In the genomic region with DNA sequence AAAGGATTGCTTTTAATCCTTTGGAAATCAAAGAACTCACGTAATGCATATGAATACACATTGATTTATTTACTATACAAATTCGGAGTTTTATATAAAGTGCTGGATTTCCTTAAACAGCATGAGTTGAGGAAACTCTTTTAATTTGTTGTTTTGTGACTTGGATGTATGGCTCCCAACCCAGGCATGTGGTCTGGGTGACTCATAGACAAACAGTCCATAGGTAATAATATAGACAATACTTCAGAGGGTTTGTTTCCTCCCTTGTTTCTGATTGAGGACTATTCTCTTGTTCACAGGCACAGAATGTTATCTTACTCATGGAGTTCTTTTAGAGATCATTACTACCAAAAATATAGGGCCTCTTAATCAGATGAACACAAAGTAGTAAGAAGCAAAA, we compare ENCODE assay signal across 27 cellular contexts. TPM values are rescaled to one million over a fixed set of nuclear protein-coding genes. Genes with fewer than 3 reads are reported as not detected.
A peak's percentile ranks its signal among the peaks of the same experiment; 100 is the strongest.
DNase-seq lines count a peak whose midpoint lies in the region; ATAC-seq, FAIRE-seq and TF ChIP-seq lines count a peak whose summit lies in the region.
"Had no signal": no experiment of that assay in that cellular context is flagged by ENCODE, and none has a peak within 500 bp of the region (broad histone marks: within the 10 kb centered on the region; RNA-seq: fewer than 3 reads in every experiment).

No MANE protein-coding gene starts in this region.

- no peak for FAIRE-seq in small intestine (lab: Jason Lieb, UNC)

- peaks cover 21% of the 10 kb centered on the region for H3K4me1 Mint-ChIP-seq in endodermal cell

- peaks cover 5% of the 10 kb centered on the region for H3K4me1 ChIP-seq in endodermal cell (ENCODE audit: control insufficient read depth, insufficient read depth, low read length)
- no peaks in the 10 kb centered on the region for H3K4me1 ChIP-seq in small intestine (ENCODE audit: control insufficient read depth in 2 of 2, insufficient read depth in 1 of 2, low read depth in 1 of 2, low read length in 1 of 2)
- H3K4me1 ChIP-seq: tibial nerve had no signal

- 44% methylated on average over 1 of the region's 2 CpGs; no CpG with 5 or more reads in 1 of the 2 experiments for WGBS in endodermal cell (ENCODE audit: insufficient coverage in 1 of 2, insufficient read length in 1 of 2), 2 experiments
- WGBS in small intestine, 3 donors: 78 to 91% (median 89%) methylated on average over 2 of the region's 2 CpGs

- peaks cover 19% of the 10 kb centered on the region for H3K9me3 Mint-ChIP-seq in endodermal cell

- H3K9me3 ChIP-seq in endodermal cell (ENCODE audit: control insufficient read depth, low read length) (peaks cover 26% of the 10 kb centered on the region), small intestine (ENCODE audit: control insufficient read depth, low read depth) (no peaks in the 10 kb centered on the region)
- H3K9me3 ChIP-seq: HAP-1, ovary had no signal

- H3K27me3 Mint-ChIP-seq in endodermal cell (ENCODE audit: insufficient read depth): no peaks in the 10 kb centered on the region
- H3K27me3 Mint-ChIP-seq: activated naive CD8-positive, alpha-beta T cell; effector memory CD8-positive, alpha-beta T cell; natural killer cell treated with Interleukin-12 subunit alpha and Interleukin-12 subunit beta and Interleukin-15 and Interleukin-18, amount 100 ng/mL, for 72 hours; stimulated activated naive CD8-positive, alpha-beta T cell treated with anti-CD3 and anti-CD28 coated beads, Interleukin-15, Interleukin-2, amounts not matched to agents 100 ng/mL and 50 ng/mL, for 24 hours had no signal

- H3K36me3 Mint-ChIP-seq in endodermal cell (ENCODE audit: low read depth): peaks cover 21% of the 10 kb centered on the region

- H3K36me3 ChIP-seq in endodermal cell (ENCODE audit: control insufficient read depth, insufficient read depth, low read length) (no peaks in the 10 kb centered on the region), small intestine (ENCODE audit: control insufficient read depth in 2 of 2, insufficient read depth in 2 of 2, low read length in 2 of 2) (peaks cover 0 to 2% of the 10 kb centered on the region in 2 donors)
- H3K36me3 ChIP-seq: HAP-1, ovary had no signal

- H3K4me3 ChIP-seq in endodermal cell (ENCODE audit: low read length) (peak overlapping the region; percentile 28), small intestine (ENCODE audit: low read depth in 1 of 2, low read length in 2 of 2) (no peak overlapping the region)
- H3K4me3 ChIP-seq: HAP-1, ovary, tibial nerve had no signal

- peak; percentile 39 for DNase-seq in DMS53 (lab: John Stamatoyannopoulos, UW)
- no peak for DNase-seq in DMS53 treated with DMSO at 0.1 percent for 48 hours (lab: John Stamatoyannopoulos, UW; ENCODE audit: unreplicated experiment)
- DNase-seq in RWPE1 (ENCODE audit: low spot score): peak; percentile 20
- no peak for DNase-seq in endodermal cell
- peak; percentile 2 for DNase-seq in small intestine
- DNase-seq in SHP77 treated with DMSO at 0.1 percent for 48 hours (lab: John Stamatoyannopoulos, UW): no peak
- DNase-seq: activated CD8-positive, alpha-beta memory T cell treated with anti-CD3 and anti-CD28 coated beads, Interleukin-2, amount 50 U/mL, for 4 hours; effector memory CD8-positive, alpha-beta T cell; Kasumi-1; left colon; NCI-H1092; NCI-H187 treated with DMSO at 0.1 percent for 48 hours; NCI-H2227 treated with DMSO at 0.1 percent for 48 hours; ovary; right cardiac atrium; T-helper 2 cell had no signal

- CTCF ChIA-PET in RWPE1 (lab: Yijun Ruan, JAX): no interaction called here

- TF ChIP-seq CTCF in RWPE1 (conservative IDR thresholded peaks at IDR 0.05; ENCODE audit: low read depth) (no peak), endodermal cell (conservative IDR thresholded peaks at IDR 0.05) (no peak)

- POLR2A ChIA-PET in RWPE1 (lab: Yijun Ruan, JAX; ENCODE audit: low non-redundant PET): no interaction called here

- peak overlapping the region; percentile 22 for H3K4me3 Mint-ChIP-seq in endodermal cell
- H3K4me3 Mint-ChIP-seq: activated naive CD8-positive, alpha-beta T cell; effector memory CD8-positive, alpha-beta T cell; natural killer cell treated with Interleukin-12 subunit alpha and Interleukin-12 subunit beta and Interleukin-15 and Interleukin-18, amount 100 ng/mL, for 72 hours; stimulated activated naive CD8-positive, alpha-beta T cell treated with anti-CD3 and anti-CD28 coated beads, Interleukin-15, Interleukin-2, amounts not matched to agents 100 ng/mL and 50 ng/mL, for 24 hours had no signal

- H3K27ac ChIP-seq in RWPE1 (no peak overlapping the region), endodermal cell (ENCODE audit: low read depth, low read length) (no peak overlapping the region), small intestine (ENCODE audit: low read depth in 1 of 2, low read length in 1 of 2) (no peak overlapping the region)
- H3K27ac ChIP-seq: 22Rv1, ovary, tibial nerve, VCaP had no signal

- H3K9ac ChIP-seq in endodermal cell (ENCODE audit: extremely low read depth, low read length, poor library complexity, severe bottlenecking): no peak overlapping the region

- H3K27me3 ChIP-seq in endodermal cell (ENCODE audit: control insufficient read depth, insufficient read depth, low read length, poor library complexity, severe bottlenecking) (no peaks in the 10 kb centered on the region), small intestine (ENCODE audit: control insufficient read depth in 2 of 2, insufficient read depth in 2 of 2, low read length in 2 of 2) (no peaks in the 10 kb centered on the region)
- H3K27me3 ChIP-seq: ovary, tibial nerve had no signal

- no peak for ATAC-seq in GM21737 (IDR thresholded peaks at IDR 0.05; ENCODE audit: unreplicated experiment)
- ATAC-seq in HG02938 (IDR thresholded peaks at IDR 0.05; ENCODE audit: unreplicated experiment): no peak
- ATAC-seq: effector memory CD8-positive, alpha-beta T cell; left colon; natural killer cell treated with Interleukin-12 subunit alpha and Interleukin-12 subunit beta and Interleukin-15 and Interleukin-18, amount 100 ng/mL, for 72 hours; Panc1; right cardiac atrium had no signal

- H3K27ac Mint-ChIP-seq in endodermal cell: peak overlapping the region; percentile 21
- H3K27ac Mint-ChIP-seq: activated naive CD8-positive, alpha-beta T cell; activated T-helper 2 cell treated with anti-CD3 and anti-CD28 coated beads, Interferon-gamma antibody, Interleukin-2, Interleukin-4, amounts not matched to agents 10 μg/mL and 5 μg/mL and 100 μg/mL, durations not matched to agents 14 hours and 24 hours and 36 hours; effector memory CD8-positive, alpha-beta T cell; natural killer cell treated with Interleukin-12 subunit alpha and Interleukin-12 subunit beta and Interleukin-15 and Interleukin-18, amount 100 ng/mL, for 72 hours; stimulated activated naive CD8-positive, alpha-beta T cell treated with anti-CD3 and anti-CD28 coated beads, Interleukin-15, Interleukin-2, amounts not matched to agents 100 ng/mL and 50 ng/mL, for 24 hours had no signal

RNA-seq across cellular contexts. Expression of a gene that starts 43.8 kb away (rescaled TPM):
- 10 to 100 TPM; 39.3 to 50.9 TPM for total RNA-seq in endodermal cell
- 56.0 TPM for polyA plus RNA-seq in endodermal cell (2013, experiment 1 of 2)
- polyA plus RNA-seq in endodermal cell (2013, experiment 2 of 2): 46.9 TPM
- polyA plus RNA-seq in small intestine: 10 to 100 TPM in 1 of 3 donors, 1 to 10 TPM in 2; 5.1 to 10.8 (median 6.2) TPM

Comparison
In these comparisons a context has a peak if more than half of its experiments do, and no peak if none do; other contexts are left out.
1. DNase-seq: peak in DMS53 (single experiment), RWPE1 (single experiment) and small intestine (single experiment); none in DMS53 treated with DMSO at 0.1 percent for 48 hours (single experiment), endodermal cell (single experiment) and SHP77 treated with DMSO at 0.1 percent for 48 hours (single experiment).